In genomic region chr6:18022398-18023231, GRCh38 we compare ENCODE assay signal across 8 cellular contexts. TPM values are rescaled to one million over a fixed set of nuclear protein-coding genes. Genes with fewer than 3 reads are reported as not detected.
A peak's percentile ranks its signal among the peaks of the same experiment; 100 is the strongest.
DNase-seq lines count a peak whose midpoint lies in the region; ATAC-seq, FAIRE-seq and TF ChIP-seq lines count a peak whose summit lies in the region.

No MANE protein-coding gene starts in this region.

- H3K27ac Mint-ChIP-seq in endodermal cell (peak overlapping the region; percentile 90), neural crest cell (ENCODE audit: unreplicated experiment) (peak overlapping the region; percentile 98)
- H3K27ac Mint-ChIP-seq in CD4-positive, alpha-beta T cell = no peak overlapping the region

- H3K36me3 ChIP-seq in endodermal cell (ENCODE audit: control insufficient read depth, insufficient read depth, low read length) = no peaks in the 10 kb centered on the region
- H3K36me3 ChIP-seq in WERI-Rb-1 = no peaks in the 10 kb centered on the region
- no peaks in the 10 kb centered on the region for H3K36me3 ChIP-seq in small intestine (ENCODE audit: control insufficient read depth in 2 of 2, insufficient read depth in 2 of 2, low read length in 2 of 2)

- no peak for TF ChIP-seq CTCF in endodermal cell (conservative IDR thresholded peaks at IDR 0.05)
- TF ChIP-seq CTCF in neural crest cell (conservative IDR thresholded peaks at IDR 0.05) = no peak
- no peak for TF ChIP-seq CTCF in WERI-Rb-1 (IDR thresholded peaks at IDR 0.05; ENCODE audit: low read depth, low read length)
- TF ChIP-seq CTCF in CD4-positive, alpha-beta T cell (IDR thresholded peaks at IDR 0.05) = no peak

- no peak for FAIRE-seq in small intestine (lab: Jason Lieb, UNC)

- H3K9me3 Mint-ChIP-seq in endodermal cell (peaks cover 19% of the 10 kb centered on the region), neural crest cell (no peaks in the 10 kb centered on the region)
- H3K9me3 Mint-ChIP-seq in CD4-positive, alpha-beta T cell = no peaks in the 10 kb centered on the region

- POLR2A ChIA-PET in CD4-positive, alpha-beta T cell (lab: Charles Lee) = no interaction called here

- peaks cover 6% of the 10 kb centered on the region for H3K9me3 ChIP-seq in endodermal cell (ENCODE audit: control insufficient read depth, low read length)
- H3K9me3 ChIP-seq in WERI-Rb-1 (ENCODE audit: severe bottlenecking) = peaks cover 4% of the 10 kb centered on the region
- H3K9me3 ChIP-seq in CD4-positive, alpha-beta T cell (ENCODE audit: control insufficient read depth, low read length) = no peaks in the 10 kb centered on the region
- no peaks in the 10 kb centered on the region for H3K9me3 ChIP-seq in small intestine (ENCODE audit: control insufficient read depth, low read depth)

- no peak for ATAC-seq in CD4-positive, alpha-beta T cell (ENCODE audit: poor library complexity)

- no peaks in the 10 kb centered on the region for H3K27me3 Mint-ChIP-seq in endodermal cell (ENCODE audit: insufficient read depth)
- no peaks in the 10 kb centered on the region for H3K27me3 Mint-ChIP-seq in neural crest cell (ENCODE audit: low read depth)
- peaks cover 4% of the 10 kb centered on the region for H3K27me3 Mint-ChIP-seq in CD4-positive, alpha-beta T cell

- H3K9ac ChIP-seq in endodermal cell (ENCODE audit: extremely low read depth, low read length, poor library complexity, severe bottlenecking) = peak overlapping the region; percentile 63

- H3K27ac ChIP-seq in endodermal cell (ENCODE audit: low read depth, low read length) (peak overlapping the region; percentile 92), WERI-Rb-1 (no peak overlapping the region), small intestine (ENCODE audit: low read depth in 1 of 2, low read length in 1 of 2) (no peak overlapping the region)
- H3K27ac ChIP-seq in CD4-positive, alpha-beta T cell (ENCODE audit: low read depth, low read length) = no peak overlapping the region

- H3K4me3 Mint-ChIP-seq in endodermal cell (peak overlapping the region; percentile 34), neural crest cell (peak overlapping the region; percentile 75)
- H3K4me3 Mint-ChIP-seq in CD4-positive, alpha-beta T cell = no peak overlapping the region

- DNase-seq in ELR (ENCODE audit: low read depth) = peak; percentile 81
- peak; percentile 28 for DNase-seq in NCI-H446 treated with DMSO at 0.1 percent for 48 hours (lab: John Stamatoyannopoulos, UW)
- DNase-seq in endodermal cell = peak; percentile 88
- DNase-seq in neural crest cell (ENCODE audit: low read depth, low spot score) = peak; percentile 10
- no peak for DNase-seq in WERI-Rb-1
- no peak for DNase-seq in CD4-positive, alpha-beta T cell
- no peak for DNase-seq in Kasumi-1 (lab: John Stamatoyannopoulos, UW)
- DNase-seq in small intestine = no peak

- H3K4me3 ChIP-seq in endodermal cell (ENCODE audit: low read length) (peak overlapping the region; percentile 63), WERI-Rb-1 (ENCODE audit: low read depth, low read length) (no peak overlapping the region), small intestine (ENCODE audit: low read depth in 1 of 2, low read length in 2 of 2) (no peak overlapping the region)

- 37 to 38% methylated on average over 7 to 10 of the region's 11 CpGs for WGBS in endodermal cell (ENCODE audit: insufficient coverage in 1 of 2, insufficient read length in 1 of 2), 2 experiments
- WGBS in small intestine, 3 donors = 76 to 85% (median 84%) methylated on average over 11 of the region's 11 CpGs

- intact Hi-C loops in CD4-positive, alpha-beta T cell (cut with DNase I, micrococcal nuclease) = no loop called here

- peaks cover 15% of the 10 kb centered on the region for H3K4me1 Mint-ChIP-seq in endodermal cell
- peaks cover 24% of the 10 kb centered on the region for H3K4me1 Mint-ChIP-seq in neural crest cell
- H3K4me1 Mint-ChIP-seq in CD4-positive, alpha-beta T cell (ENCODE audit: low read depth) = no peaks in the 10 kb centered on the region

- H3K4me1 ChIP-seq in endodermal cell (ENCODE audit: control insufficient read depth, insufficient read depth, low read length) (peaks cover 8% of the 10 kb centered on the region), small intestine (ENCODE audit: control insufficient read depth in 2 of 2, insufficient read depth in 1 of 2, low read depth in 1 of 2, low read length in 1 of 2) (no peaks in the 10 kb centered on the region)

- H3K36me3 Mint-ChIP-seq in endodermal cell (ENCODE audit: low read depth) = peaks cover 2% of the 10 kb centered on the region
- H3K36me3 Mint-ChIP-seq in neural crest cell (ENCODE audit: low read depth) = peaks cover 3% of the 10 kb centered on the region
- H3K36me3 Mint-ChIP-seq in CD4-positive, alpha-beta T cell (ENCODE audit: low read depth) = no peaks in the 10 kb centered on the region

- H3K27me3 ChIP-seq in endodermal cell (ENCODE audit: control insufficient read depth, insufficient read depth, low read length, poor library complexity, severe bottlenecking) = no peaks in the 10 kb centered on the region
- no peaks in the 10 kb centered on the region for H3K27me3 ChIP-seq in WERI-Rb-1 (ENCODE audit: insufficient read depth, low read depth, severe bottlenecking)
- no peaks in the 10 kb centered on the region for H3K27me3 ChIP-seq in CD4-positive, alpha-beta T cell (ENCODE audit: control insufficient read depth, insufficient read depth, low read length)
- H3K27me3 ChIP-seq in small intestine (ENCODE audit: control insufficient read depth in 2 of 2, insufficient read depth in 2 of 2, low read length in 2 of 2) = no peaks in the 10 kb centered on the region

- CTCF ChIA-PET in CD4-positive, alpha-beta T cell (lab: Charles Lee) = no interaction called here

RNA-seq across cellular contexts. Expression of gene KIF13A, which starts 35.2 kb away (rescaled TPM):
- total RNA-seq in endodermal cell (10 to 100 TPM; 35.3 to 45.0 TPM), neural crest cell (34.4 TPM in 2 replicates)
- polyA plus RNA-seq in endodermal cell (2013, experiment 1 of 2) = 21.9 TPM
- 20.0 TPM for polyA plus RNA-seq in endodermal cell (2013, experiment 2 of 2)
- 1 to 10 TPM in 1 of 2 experiments, under 1 TPM in 1; 0.91 to 1.4 TPM for total RNA-seq in CD4-positive, alpha-beta T cell
- polyA plus RNA-seq in small intestine = 10 to 100 TPM; 28.0 to 34.9 (median 29.5) TPM

Comparison
In these comparisons a context has a peak if more than half of its experiments do, and no peak if none do; other contexts are left out.
1. DNase-seq: peak in ELR (single experiment), NCI-H446 treated with DMSO at 0.1 percent for 48 hours (single experiment), endodermal cell (single experiment) and neural crest cell (single experiment); none in WERI-Rb-1 (single experiment), CD4-positive, alpha-beta T cell (0 of 10), Kasumi-1 (0 of 2) and small intestine (single experiment).
2. RNA of gene KIF13A, which starts 35.2 kb away (total RNA-seq): 35.3 to 45.0 TPM in endodermal cell and 34.4 TPM in neural crest cell; 0.91 to 1.4 TPM in CD4-positive, alpha-beta T cell; every median in the first group is over 10 times any median in the second.